21 cellular contexts compared by ENCODE assay signal in genomic region chr22:23202812-23203451, GRCh38. TPM values are rescaled to one million over a fixed set of nuclear protein-coding genes. Genes with fewer than 3 reads are reported as not detected.
A peak's percentile ranks its signal among the peaks of the same experiment; 100 is the strongest.
DNase-seq lines count a peak whose midpoint lies in the region; ATAC-seq and TF ChIP-seq lines count a peak whose summit lies in the region.
"Had no signal": no experiment of that assay in that cellular context is flagged by ENCODE, and none has a peak within 500 bp of the region (broad histone marks: within the 10 kb centered on the region; RNA-seq: fewer than 3 reads in every experiment).

No MANE protein-coding gene starts in this region.

- no peaks in the 10 kb centered on the region for H4K20me1 ChIP-seq in DOHH2 (ENCODE audit: control insufficient read depth, insufficient read depth, low read depth, low read length)

- peaks cover 55 to 73% (median 60%) of the 10 kb centered on the region in 3 donors for H3K4me1 Mint-ChIP-seq in T-cell

- no peaks in the 10 kb centered on the region for H3K27me3 Mint-ChIP-seq in T-cell

- H3K4me2 ChIP-seq in DOHH2 (ENCODE audit: low read length), result no peak overlapping the region

- 93 to 100% methylated on average over 1 to 3 of the region's 4 CpGs for WGBS in gastroesophageal sphincter (ENCODE audit: low coverage in 1 of 2), 2 donors

- peak overlapping the region; percentile 24; the same call in 1 of the 2 replicates for H3K27ac ChIP-seq in DOHH2 (ENCODE audit: low read depth, low read length)
- H3K27ac ChIP-seq in gastroesophageal sphincter, result peak overlapping the region in 3 of 4 donors; percentile 10 to 69 (median 68)
- H3K27ac ChIP-seq in temporal lobe (ENCODE audit: low read depth, low read length), result peak overlapping the region; percentile 63
- H3K27ac ChIP-seq: colonic mucosa, ovary, vagina, WERI-Rb-1 had no signal

- DNase-seq in T-cell, result no peak
- DNase-seq in NOMO-1 treated with DMSO at 0.1 percent for 48 hours (lab: John Stamatoyannopoulos, UW; ENCODE audit: unreplicated experiment), result no peak
- DNase-seq: activated CD4-positive, alpha-beta T cell treated with anti-CD3 and anti-CD28 coated beads, Interleukin-2, amount 50 U/mL, for 1 hour; activated effector memory CD4-positive, alpha-beta T cell treated with anti-CD3 and anti-CD28 coated beads, Interleukin-2, amount 50 U/mL, for 16 hours; colonic mucosa; Karpas-422; left cardiac atrium; NCI-H1048; NCI-H2107; NCI-H510A; ovary; stomach; T-helper 2 cell; WERI-Rb-1 had no signal

- H3K27me3 ChIP-seq in DOHH2 (ENCODE audit: control insufficient read depth, low read length) (no peaks in the 10 kb centered on the region), gastroesophageal sphincter (no peaks in the 10 kb centered on the region)
- H3K27me3 ChIP-seq: colonic mucosa, ovary, stomach, vagina had no signal

- no peak for TF ChIP-seq POLR2A in gastroesophageal sphincter (IDR thresholded peaks at IDR 0.05)

- peak overlapping the region; percentile 23 to 42 for H3K27ac Mint-ChIP-seq in T-cell
- H3K27ac Mint-ChIP-seq: memory B cell had no signal

- CTCF ChIA-PET in T-cell (lab: Charles Lee), result no interaction called here

- H3K4me1 ChIP-seq in DOHH2 (ENCODE audit: control insufficient read depth, low read length) (peaks cover 99% of the 10 kb centered on the region), gastroesophageal sphincter (peaks cover 3 to 61% (median 16%) of the 10 kb centered on the region in 3 donors)
- H3K4me1 ChIP-seq: colonic mucosa had no signal

- H3K36me3 ChIP-seq in DOHH2 (ENCODE audit: control insufficient read depth, low read length) (peaks cover 55% of the 10 kb centered on the region), gastroesophageal sphincter (peaks cover 0 to 15% of the 10 kb centered on the region in 2 donors)
- H3K36me3 ChIP-seq: colonic mucosa, ovary, vagina had no signal

- peaks cover 27% of the 10 kb centered on the region for H3F3A ChIP-seq in DOHH2 (ENCODE audit: control insufficient read depth, insufficient read depth)

- H3K4me3 ChIP-seq in DOHH2 (ENCODE audit: low read length) (no peak overlapping the region), gastroesophageal sphincter (no peak overlapping the region)
- H3K4me3 ChIP-seq: colonic mucosa, ovary, stomach, vagina had no signal

- POLR2A ChIA-PET in T-cell (lab: Charles Lee), result no interaction called here

- H3K9me2 ChIP-seq in DOHH2 (replicated peaks; ENCODE audit: control insufficient read depth, low read length), result no peaks in the 10 kb centered on the region

- peaks cover 93% of the 10 kb centered on the region for H3K79me2 ChIP-seq in DOHH2 (ENCODE audit: control insufficient read depth, low read length)

- H3K9me3 ChIP-seq in DOHH2 (ENCODE audit: control insufficient read depth, insufficient read depth, low read length) (no peaks in the 10 kb centered on the region), gastroesophageal sphincter (no peaks in the 10 kb centered on the region)
- H3K9me3 ChIP-seq: colonic mucosa, ovary, stomach, vagina had no signal

- H3K4me3 Mint-ChIP-seq in T-cell, result no peak overlapping the region
- H3K4me3 Mint-ChIP-seq: memory B cell had no signal

- TF ChIP-seq CTCF in DOHH2 (IDR thresholded peaks at IDR 0.05; ENCODE audit: low read depth, low read length, poor library complexity, severe bottlenecking) (no peak), gastroesophageal sphincter (IDR thresholded peaks at IDR 0.05) (no peak)

- no peaks in the 10 kb centered on the region for H3K9me3 Mint-ChIP-seq in T-cell

- peaks cover 23% of the 10 kb centered on the region for H3K36me3 Mint-ChIP-seq in T-cell

- TF ChIP-seq EP300 in gastroesophageal sphincter (IDR thresholded peaks at IDR 0.05), result no peak

- ATAC-seq in T-cell (replicated peaks in 1 of 4), result no peak
- no peak for ATAC-seq in gastroesophageal sphincter
- ATAC-seq in GM21390 (IDR thresholded peaks at IDR 0.05; ENCODE audit: unreplicated experiment), result no peak
- ATAC-seq in GM19351 (IDR thresholded peaks at IDR 0.05; ENCODE audit: unreplicated experiment), result no peak
- ATAC-seq: left cardiac atrium had no signal

RNA-seq across cellular contexts. Expression of gene BCR, which starts 22.6 kb away (rescaled TPM):
- total RNA-seq in T-cell (100 to 1,000 TPM in 1 of 5 donors, 10 to 100 TPM in 4; 74.6 to 103 (median 85.5) TPM), gastroesophageal sphincter (10 to 100 TPM; 39.2 to 81.1 (median 46.2) TPM), temporal lobe (52.6 TPM)

RNA-seq across cellular contexts. Expression of gene RAB36, which starts 57.7 kb away (rescaled TPM):
- total RNA-seq in T-cell, result 1 to 10 TPM in 1 of 5 donors, under 1 TPM in 4; 0.18 to 1.8 (median 0.47) TPM
- 10 to 100 TPM in 1 of 4 donors, 1 to 10 TPM in 3; 3.9 to 12.2 (median 6.7) TPM for total RNA-seq in gastroesophageal sphincter
- 4.9 TPM for total RNA-seq in temporal lobe
